In genomic region chr3:15427182-15427880, GRCh38 we compare ENCODE assay signal across 8 cellular contexts. TPM values are rescaled to one million over a fixed set of nuclear protein-coding genes. Genes with fewer than 3 reads are reported as not detected.
DNase-seq lines count a peak whose midpoint lies in the region; ATAC-seq and TF ChIP-seq lines count a peak whose summit lies in the region.

EAF1 (plus strand) TSS chr3:15427598; CDS start chr3:15427780, 182 bp downstream.
METTL6 (minus strand) TSS chr3:15427544; CDS start chr3:15426511, 1,033 bp downstream.

- in situ Hi-C loops in KBM-7 (cut with MboI; ENCODE audit: low pct_unique_long_range_greater_than_20kb, low sequenced_read_pairs): no loop called here

- TF ChIP-seq CTCF in RWPE1 (conservative IDR thresholded peaks at IDR 0.05; ENCODE audit: low read depth): no peak
- TF ChIP-seq CTCF in fibroblast of pulmonary artery (IDR thresholded peaks at IDR 0.05; ENCODE audit: low read length, missing control alignments): peak; percentile 7
- peak in 1 of 3 experiments; percentile 37 for TF ChIP-seq CTCF in nephron (IDR thresholded peaks at IDR 0.05; ENCODE audit: unreplicated experiment in 3 of 3)

- DNase-seq in DMS114 treated with DMSO at 0.1 percent for 48 hours (lab: John Stamatoyannopoulos, UW; ENCODE audit: unreplicated experiment) (peak; percentile 56), KBM-7 (peak; percentile 88), RWPE1 (ENCODE audit: low spot score) (peak; percentile 78), fibroblast of pulmonary artery (ENCODE audit: low read depth) (peak; percentile 83)

- no peaks in the 10 kb centered on the region for H3K27me3 Mint-ChIP-seq in activated T-helper 17 cell treated with anti-CD3 and anti-CD28 coated beads, Interleukin-2, amount 50 U/mL, for 72 hours
- H3K27me3 Mint-ChIP-seq in nephron (ENCODE audit: low read depth): no peaks in the 10 kb centered on the region
- no peaks in the 10 kb centered on the region for H3K27me3 Mint-ChIP-seq in stimulated activated naive CD8-positive, alpha-beta T cell treated with anti-CD3 and anti-CD28 coated beads, Interleukin-15, Interleukin-2, amounts not matched to agents 100 ng/mL and 50 ng/mL, for 24 hours

- H3K4me1 Mint-ChIP-seq in activated T-helper 17 cell treated with anti-CD3 and anti-CD28 coated beads, Interleukin-2, amount 50 U/mL, for 72 hours: peaks cover 25% of the 10 kb centered on the region
- H3K4me1 Mint-ChIP-seq in nephron: peaks cover 37% of the 10 kb centered on the region
- peaks cover 49% of the 10 kb centered on the region for H3K4me1 Mint-ChIP-seq in stimulated activated naive CD8-positive, alpha-beta T cell treated with anti-CD3 and anti-CD28 coated beads, Interleukin-15, Interleukin-2, amounts not matched to agents 100 ng/mL and 50 ng/mL, for 24 hours (ENCODE audit: low read depth)

- CTCF ChIA-PET in RWPE1 (lab: Yijun Ruan, JAX): no interaction called here

- peak within 1 kb of the TSS; percentile 99 for H3K4me3 ChIP-seq in fibroblast of pulmonary artery (replicated peaks; ENCODE audit: low read depth, low read length)

- H3K9me3 Mint-ChIP-seq in activated T-helper 17 cell treated with anti-CD3 and anti-CD28 coated beads, Interleukin-2, amount 50 U/mL, for 72 hours: no peaks in the 10 kb centered on the region
- H3K9me3 Mint-ChIP-seq in nephron: no peaks in the 10 kb centered on the region
- peaks cover 6% of the 10 kb centered on the region for H3K9me3 Mint-ChIP-seq in stimulated activated naive CD8-positive, alpha-beta T cell treated with anti-CD3 and anti-CD28 coated beads, Interleukin-15, Interleukin-2, amounts not matched to agents 100 ng/mL and 50 ng/mL, for 24 hours

- H3K27ac ChIP-seq in RWPE1: peak within 1 kb of the TSS; percentile 77

- H3K27ac Mint-ChIP-seq in activated T-helper 17 cell treated with anti-CD3 and anti-CD28 coated beads, Interleukin-2, amount 50 U/mL, for 72 hours: peak within 1 kb of the TSS; percentile 98
- peak within 1 kb of the TSS; percentile 81 to 98 (median 95) for H3K27ac Mint-ChIP-seq in nephron
- peak within 1 kb of the TSS; percentile 97 for H3K27ac Mint-ChIP-seq in stimulated activated naive CD8-positive, alpha-beta T cell treated with anti-CD3 and anti-CD28 coated beads, Interleukin-15, Interleukin-2, amounts not matched to agents 100 ng/mL and 50 ng/mL, for 24 hours

- POLR2A ChIA-PET in RWPE1 (lab: Yijun Ruan, JAX; ENCODE audit: low non-redundant PET): no interaction called here

- peaks cover 96% of the 10 kb centered on the region for H3K36me3 Mint-ChIP-seq in activated T-helper 17 cell treated with anti-CD3 and anti-CD28 coated beads, Interleukin-2, amount 50 U/mL, for 72 hours (ENCODE audit: low read depth)
- H3K36me3 Mint-ChIP-seq in nephron (ENCODE audit: low read depth): peaks cover 25% of the 10 kb centered on the region
- H3K36me3 Mint-ChIP-seq in stimulated activated naive CD8-positive, alpha-beta T cell treated with anti-CD3 and anti-CD28 coated beads, Interleukin-15, Interleukin-2, amounts not matched to agents 100 ng/mL and 50 ng/mL, for 24 hours (ENCODE audit: low read depth): peaks cover 59% of the 10 kb centered on the region

- H3K4me3 Mint-ChIP-seq in activated T-helper 17 cell treated with anti-CD3 and anti-CD28 coated beads, Interleukin-2, amount 50 U/mL, for 72 hours: peak within 1 kb of the TSS; percentile 95
- peak within 1 kb of the TSS; percentile 98 to 100 (median 99) for H3K4me3 Mint-ChIP-seq in nephron
- H3K4me3 Mint-ChIP-seq in stimulated activated naive CD8-positive, alpha-beta T cell treated with anti-CD3 and anti-CD28 coated beads, Interleukin-15, Interleukin-2, amounts not matched to agents 100 ng/mL and 50 ng/mL, for 24 hours: peak within 1 kb of the TSS; percentile 97

- peak; percentile 93 for ATAC-seq in GM21619 (IDR thresholded peaks at IDR 0.05; ENCODE audit: unreplicated experiment)
- peak; percentile 84 for ATAC-seq in activated T-helper 17 cell treated with anti-CD3 and anti-CD28 coated beads, Interleukin-2, amount 50 U/mL, for 72 hours (replicated peaks)

RNA-seq across cellular contexts. Expression of gene EAF1, which starts in this region (rescaled TPM):
- 10 to 100 TPM; 31.5 to 37.0 TPM for total RNA-seq in activated T-helper 17 cell treated with anti-CD3 and anti-CD28 coated beads, Interleukin-2, amount 50 U/mL, for 72 hours

RNA-seq across cellular contexts. Expression of gene METTL6, which starts in this region (rescaled TPM):
- 10 to 100 TPM; 16.5 to 19.7 TPM for total RNA-seq in activated T-helper 17 cell treated with anti-CD3 and anti-CD28 coated beads, Interleukin-2, amount 50 U/mL, for 72 hours

Comparison
In these comparisons a context has a peak if more than half of its experiments do, and no peak if none do; other contexts are left out.
1. Peak in every context shown above with its lines: DNase-seq, ATAC-seq, H3K4me3 ChIP-seq and H3K27ac ChIP-seq.